12 cellular contexts compared by ENCODE assay signal in genomic region chr15:44298878-44299277, GRCh38. TPM values are rescaled to one million over a fixed set of nuclear protein-coding genes. Genes with fewer than 3 reads are reported as not detected.
DNase-seq lines count a peak whose midpoint lies in the region; ATAC-seq and TF ChIP-seq lines count a peak whose summit lies in the region.
"Had no signal": no experiment of that assay in that cellular context is flagged by ENCODE, and none has a peak within 500 bp of the region (broad histone marks: within the 10 kb centered on the region; RNA-seq: fewer than 3 reads in every experiment).

No MANE protein-coding gene starts in this region.

- no peaks in the 10 kb centered on the region for H3K9me3 ChIP-seq in MM.1S (replicated peaks; ENCODE audit: insufficient read depth, low read length)
- H3K9me3 ChIP-seq in testis = no peaks in the 10 kb centered on the region
- H3K9me3 ChIP-seq in upper lobe of left lung = no peaks in the 10 kb centered on the region

- intact Hi-C loops in testis (cut with DNase I; ENCODE audit: low total_unique reads) = no loop called here

- no peak overlapping the region for H2AFZ ChIP-seq in MM.1S (ENCODE audit: low read length)

- no peak overlapping the region for H3K4me3 Mint-ChIP-seq in progenitor cell of endocrine pancreas (ENCODE audit: low read depth)
- H3K4me3 Mint-ChIP-seq: effector memory CD8-positive, alpha-beta T cell had no signal

- H3K9me2 ChIP-seq in MM.1S (replicated peaks; ENCODE audit: insufficient read depth, low read length) = no peaks in the 10 kb centered on the region

- no peak overlapping the region for H3K27ac Mint-ChIP-seq in progenitor cell of endocrine pancreas

- peaks cover 7% of the 10 kb centered on the region for H3K4me1 Mint-ChIP-seq in progenitor cell of endocrine pancreas (ENCODE audit: low read depth)

- peaks cover 16% of the 10 kb centered on the region for H3F3A ChIP-seq in MM.1S (ENCODE audit: insufficient read depth, low read length)

- no peak for TF ChIP-seq POLR2A in testis (IDR thresholded peaks at IDR 0.05)
- TF ChIP-seq POLR2A in upper lobe of left lung (IDR thresholded peaks at IDR 0.05) = no peak

- DNase-seq in DMS53 (lab: John Stamatoyannopoulos, UW) = peak; percentile 50
- DNase-seq in DMS53 treated with DMSO at 0.1 percent for 48 hours (lab: John Stamatoyannopoulos, UW; ENCODE audit: unreplicated experiment) = no peak
- no peak for DNase-seq in MM.1S
- DNase-seq in choroid plexus epithelial cell (ENCODE audit: low read depth) = no peak
- DNase-seq in progenitor cell of endocrine pancreas (ENCODE audit: low spot score, unreplicated experiment) = no peak
- DNase-seq in testis = no peak
- DNase-seq in upper lobe of left lung = no peak
- DNase-seq: activated gamma-delta T cell; AML-193; effector memory CD8-positive, alpha-beta T cell; right cardiac atrium had no signal

- TF ChIP-seq CTCF in MM.1S (IDR thresholded peaks at IDR 0.05; ENCODE audit: low read length) = peak; percentile 34
- TF ChIP-seq CTCF in choroid plexus epithelial cell (conservative IDR thresholded peaks at IDR 0.05; ENCODE audit: low read depth, low read length) = peak; percentile 59
- peak; percentile 47 for TF ChIP-seq CTCF in progenitor cell of endocrine pancreas (IDR thresholded peaks at IDR 0.05; ENCODE audit: unreplicated experiment)
- TF ChIP-seq CTCF in testis (IDR thresholded peaks at IDR 0.05) = peak in 1 of 3 experiments; percentile 14
- TF ChIP-seq CTCF in upper lobe of left lung (IDR thresholded peaks at IDR 0.05) = no peak

- H3K4me1 ChIP-seq in MM.1S (ENCODE audit: low read length) = peaks cover 39% of the 10 kb centered on the region
- peaks cover 22% of the 10 kb centered on the region for H3K4me1 ChIP-seq in testis
- peaks cover 9 to 21% (median 11%) of the 10 kb centered on the region in 4 donors for H3K4me1 ChIP-seq in upper lobe of left lung

- no peaks in the 10 kb centered on the region for H3K36me3 ChIP-seq in MM.1S (replicated peaks; ENCODE audit: insufficient read depth, low read length)
- no peaks in the 10 kb centered on the region for H3K36me3 ChIP-seq in testis (ENCODE audit: low read depth, missing control alignments)
- H3K36me3 ChIP-seq in upper lobe of left lung = peaks cover 0 to 6% (median 0%) of the 10 kb centered on the region in 4 donors

- H3K27ac ChIP-seq in MM.1S (ENCODE audit: low read length) (no peak overlapping the region), testis (no peak overlapping the region), upper lobe of left lung (no peak overlapping the region)

- H3K9me3 Mint-ChIP-seq in progenitor cell of endocrine pancreas (ENCODE audit: low read depth) = no peaks in the 10 kb centered on the region
- H3K9me3 Mint-ChIP-seq: effector memory CD8-positive, alpha-beta T cell had no signal

- no peaks in the 10 kb centered on the region for H4K20me1 ChIP-seq in MM.1S (ENCODE audit: insufficient read depth, low read length)

- no peak overlapping the region for H3K4me3 ChIP-seq in MM.1S (ENCODE audit: low read length)
- no peak overlapping the region for H3K4me3 ChIP-seq in choroid plexus epithelial cell (ENCODE audit: low read depth, low read length)
- no peak overlapping the region for H3K4me3 ChIP-seq in testis
- H3K4me3 ChIP-seq in upper lobe of left lung = no peak overlapping the region

- peaks cover 97% of the 10 kb centered on the region for H3K79me2 ChIP-seq in MM.1S (ENCODE audit: low read length)

- no peak overlapping the region for H3K4me2 ChIP-seq in MM.1S (ENCODE audit: low read depth, low read length)

- peaks cover 3% of the 10 kb centered on the region for H3K36me3 Mint-ChIP-seq in progenitor cell of endocrine pancreas (ENCODE audit: insufficient read depth)

- no peak overlapping the region for H3K9ac ChIP-seq in MM.1S (ENCODE audit: low read length)

- no peaks in the 10 kb centered on the region for H3K27me3 Mint-ChIP-seq in progenitor cell of endocrine pancreas
- H3K27me3 Mint-ChIP-seq: effector memory CD8-positive, alpha-beta T cell had no signal

- ATAC-seq in upper lobe of left lung (ENCODE audit: low FRiP score in 2 of 2) (no peak), GM19023 (IDR thresholded peaks at IDR 0.05; ENCODE audit: unreplicated experiment) (no peak)
- ATAC-seq: effector memory CD8-positive, alpha-beta T cell; right cardiac atrium had no signal

- H3K27me3 ChIP-seq in MM.1S (replicated peaks; ENCODE audit: insufficient read depth, low read length) (no peaks in the 10 kb centered on the region), testis (no peaks in the 10 kb centered on the region), upper lobe of left lung (no peaks in the 10 kb centered on the region)

- TF ChIP-seq EP300 in upper lobe of left lung (IDR thresholded peaks at IDR 0.05) = no peak

- WGBS in testis, 2 donors = 90 to 93% methylated on average over 1 of the region's 1 CpG
- WGBS in upper lobe of left lung, 2 donors = 92 to 98% methylated on average over 1 of the region's 1 CpG

RNA-seq across cellular contexts. Expression of gene GOLM2, which starts 10.4 kb away (rescaled TPM):
- total RNA-seq in progenitor cell of endocrine pancreas (67.2 and 71.9 TPM in 2 replicates), testis (100 to 1,000 TPM; 121 to 126 TPM), upper lobe of left lung (10 to 100 TPM; 53.9 to 98.2 (median 68.2) TPM)
- 60.6 TPM for polyA plus RNA-seq in testis (ENCODE audit: insufficient read depth, low read depth, low replicate concordance)

Comparison
In these comparisons a context has a peak if more than half of its experiments do, and no peak if none do; other contexts are left out.
1. CTCF ChIP-seq: peak in MM.1S (single experiment), choroid plexus epithelial cell (single experiment) and progenitor cell of endocrine pancreas (single experiment); none in upper lobe of left lung (0 of 6).